ENCODE assay signal across 1 cellular context in the genomic region with DNA sequence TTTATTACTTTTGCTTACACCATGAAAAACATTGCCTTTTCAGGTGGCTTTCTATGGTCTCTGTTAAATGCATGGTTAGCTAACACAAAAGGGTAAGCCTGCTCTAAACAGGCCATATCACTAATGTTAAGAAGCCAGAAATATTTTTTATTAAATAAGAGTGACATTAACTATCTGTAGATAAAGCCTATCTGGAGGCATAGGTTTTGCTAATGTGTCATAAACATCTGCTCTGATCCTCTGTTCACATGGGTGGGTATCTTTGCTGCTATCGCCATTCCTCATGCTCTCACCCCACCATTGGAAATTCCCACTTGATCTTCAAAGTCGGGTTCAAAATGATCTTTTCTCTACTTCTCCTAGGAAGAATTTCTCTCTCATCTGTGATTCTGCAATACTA.
TF ChIP-seq lines count a peak whose summit lies in the region.

No MANE protein-coding gene starts in this region.

TF ChIP-seq in SK-N-SH, 30 proteins besides CTCF, POLR2A, EP300 and RAD21:
- TF ChIP-seq GATA2 (CRISPR knock-in tag; IDR thresholded peaks at IDR 0.05) (peak; percentile 87), POLR2AphosphoS5 (IDR thresholded peaks at IDR 0.05; ENCODE audit: low read depth, low read length) (no peak), CHD2 (IDR thresholded peaks at IDR 0.05; ENCODE audit: low read length, partially characterized antibody) (peak; percentile 35), RCOR1 (IDR thresholded peaks at IDR 0.05; ENCODE audit: low read length) (peak; percentile 59), MXI1 (IDR thresholded peaks at IDR 0.05; ENCODE audit: low read depth, low read length) (peak; percentile 77; the same call in 1 of the 2 replicates)
